ENCODE assay signal across 17 cellular contexts in the genomic region with DNA sequence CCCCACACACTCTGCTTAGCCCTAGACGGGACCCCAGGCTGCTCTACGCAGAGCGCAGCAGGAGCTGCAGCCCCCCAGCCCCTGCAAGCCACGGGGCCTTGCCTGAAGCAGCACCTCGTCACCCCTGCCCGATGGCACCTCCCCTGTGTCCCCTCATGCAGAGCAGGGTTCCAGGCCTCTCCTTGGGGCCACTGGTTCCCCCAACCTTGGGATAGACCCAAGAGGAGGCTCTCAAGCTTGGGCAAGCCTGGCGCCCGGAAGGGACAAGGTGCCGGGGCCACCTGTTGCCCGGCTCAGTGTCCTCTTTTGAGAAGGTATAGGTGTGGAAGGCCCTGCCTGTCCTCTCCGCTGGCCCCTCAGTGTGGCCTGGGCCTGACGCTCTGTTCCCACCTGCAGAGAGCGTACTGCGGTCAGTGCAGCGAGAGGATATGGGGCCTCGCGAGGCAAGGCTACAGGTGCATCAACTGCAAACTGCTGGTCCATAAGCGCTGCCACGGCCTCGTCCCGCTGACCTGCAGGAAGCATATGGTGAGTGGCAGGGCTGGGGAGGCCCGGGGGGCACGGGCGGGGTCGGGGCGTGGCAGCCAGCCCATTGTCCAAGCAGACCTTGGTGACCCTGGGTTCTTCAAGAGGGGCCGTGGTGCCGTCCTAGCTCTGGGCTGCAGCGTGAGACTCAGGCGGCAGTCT.
"Had no signal": no experiment of that assay in that cellular context is flagged by ENCODE, and none has a peak within 500 bp of the region (broad histone marks: within the 10 kb centered on the region; RNA-seq: fewer than 3 reads in every experiment).

No MANE protein-coding gene starts in this region.

- H3K9me3 ChIP-seq: heart left ventricle, upper lobe of left lung had no signal

- H3K36me3 Mint-ChIP-seq: mesothelial cell of epicardium had no signal

- ATAC-seq: heart left ventricle; stimulated activated naive CD8-positive, alpha-beta T cell treated with anti-CD3 and anti-CD28 coated beads, Interleukin-15, Interleukin-2, amounts not matched to agents 100 U/mL and 50 U/mL, for 24 hours had no signal

- FAIRE-seq: TTC549 had no signal

- H3K4me3 Mint-ChIP-seq: mesothelial cell of epicardium, nephron had no signal

- H3K9me3 Mint-ChIP-seq: mesothelial cell of epicardium, nephron had no signal

- H3K4me1 Mint-ChIP-seq: mesothelial cell of epicardium, nephron had no signal

- DNase-seq: activated CD4-positive, alpha-beta T cell treated with anti-CD3 and anti-CD28 coated beads for 1 hour; activated T-cell treated with anti-CD3 and anti-CD28 coated beads, Interleukin-2, amount 50 U/mL, for 1 hour; amygdala; islet precursor cell; mammary epithelial cell; nucleus accumbens; stimulated activated CD4-positive, alpha-beta T cell treated with anti-CD3 and anti-CD28 coated beads, Interleukin-12 subunit alpha, Interleukin-12 subunit beta, amount 100 ng/mL, for 4 hours; stimulated activated CD4-positive, alpha-beta T cell treated with anti-CD3 and anti-CD28 coated beads, Interleukin-4, amount 100 ng/mL, for 4 hours; stimulated activated naive CD8-positive, alpha-beta T cell treated with anti-CD3 and anti-CD28 coated beads, Interleukin-15, Interleukin-2, amounts not matched to agents 100 U/mL and 50 U/mL, for 24 hours; T-helper 1 cell had no signal

- H3K27ac Mint-ChIP-seq: mesothelial cell of epicardium, nephron, progenitor cell of endocrine pancreas had no signal

- H3K4me3 ChIP-seq: heart left ventricle, upper lobe of left lung had no signal

- H3K27ac ChIP-seq: epithelial cell of prostate, heart left ventricle had no signal

- H3K27me3 ChIP-seq: heart left ventricle, upper lobe of left lung had no signal

- H3K27me3 Mint-ChIP-seq: progenitor cell of endocrine pancreas had no signal
